36 cellular contexts compared by ENCODE assay signal in the genomic region with DNA sequence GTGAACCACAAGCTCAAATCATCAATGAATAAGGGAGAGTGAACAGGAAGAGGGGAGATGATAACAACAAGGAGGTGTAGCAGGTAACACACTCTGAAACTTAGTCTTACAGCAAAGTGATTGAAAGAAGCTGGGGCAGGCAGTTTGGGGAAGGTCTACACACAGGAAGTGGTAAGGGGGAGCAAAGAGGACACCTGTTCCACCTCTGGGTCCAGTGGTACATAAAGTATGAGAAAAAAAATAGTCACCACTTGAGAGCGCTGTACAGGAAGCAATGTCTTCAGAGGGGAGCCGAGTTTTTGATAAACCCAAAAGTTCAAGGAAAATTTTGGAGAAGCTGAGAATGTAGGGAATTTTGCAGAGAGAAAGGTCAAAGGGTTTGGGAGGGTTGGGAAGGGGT.
"Had no signal": no experiment of that assay in that cellular context is flagged by ENCODE, and none has a peak within 500 bp of the region (broad histone marks: within the 10 kb centered on the region; RNA-seq: fewer than 3 reads in every experiment).

No MANE protein-coding gene starts in this region.

- H3K27me3 Mint-ChIP-seq: activated B cell treated with CpG ODN at 0.5 μM for 24 hours; activated naive CD4-positive, alpha-beta T cell treated with anti-CD3 and anti-CD28 coated beads, Interleukin-2, amount 50 U/mL, for 24 hours; activated naive CD8-positive, alpha-beta T cell treated with anti-CD3 and anti-CD28 coated beads for 36 hours had no signal

- H3K4me3 Mint-ChIP-seq: activated B cell treated with CpG ODN at 0.5 μM for 24 hours; activated CD8-positive, alpha-beta T cell treated with anti-CD3 and anti-CD28 coated beads for 36 hours; activated naive CD4-positive, alpha-beta T cell treated with anti-CD3 and anti-CD28 coated beads for 36 hours; activated naive CD4-positive, alpha-beta T cell treated with anti-CD3 and anti-CD28 coated beads, Interleukin-2, amount 50 U/mL, for 24 hours; activated naive CD8-positive, alpha-beta T cell treated with anti-CD3 and anti-CD28 coated beads for 36 hours; activated naive CD8-positive, alpha-beta T cell treated with anti-CD3 and anti-CD28 coated beads, Interleukin-2, amount 50 U/mL, for 24 hours; activated T-cell treated with anti-CD3 and anti-CD28 coated beads, Interleukin-2, amount 50 U/mL, for 4 hours; activated T-helper 17 cell treated with anti-CD3 and anti-CD28 coated beads, Interleukin-2, amount 50 U/mL, for 72 hours; brain; T-helper 17 cell; T-helper 2 cell treated with Interferon-gamma antibody and Interleukin-4, amounts not matched to agents 5 μg/mL and 100 μg/mL, for 36 hours had no signal

- H3K4me1 ChIP-seq: adrenal gland, breast epithelium, colonic mucosa, esophagus squamous epithelium, gastroesophageal sphincter, heart right ventricle had no signal

- DNase-seq: activated B cell treated with CpG ODN at 0.5 μM for 24 hours; activated CD4-positive, alpha-beta T cell treated with anti-CD3 and anti-CD28 coated beads for 48 hours; activated CD4-positive, alpha-beta T cell treated with anti-CD3 and anti-CD28 coated beads, Interleukin-2, amount 50 U/mL, for 1 hour; activated CD4-positive, alpha-beta T cell treated with anti-CD3 and anti-CD28 coated beads, Interleukin-2, amount 50 U/mL, for 48 hours; activated CD8-positive, alpha-beta memory T cell treated with anti-CD3 and anti-CD28 coated beads for 24 hours; activated CD8-positive, alpha-beta T cell treated with anti-CD3 and anti-CD28 coated beads for 36 hours; activated effector memory CD4-positive, alpha-beta T cell treated with Interleukin-2 at 50 U/mL for 16 hours; activated gamma-delta T cell treated with Interleukin-2 at 50 U/mL for 16 hours; activated naive CD4-positive, alpha-beta T cell treated with anti-CD3 and anti-CD28 coated beads for 36 hours; activated naive CD8-positive, alpha-beta T cell treated with anti-CD3 and anti-CD28 coated beads for 36 hours; activated naive CD8-positive, alpha-beta T cell treated with anti-CD3 and anti-CD28 coated beads, Interleukin-2, amount 50 U/mL, for 24 hours; activated T-cell treated with anti-CD3 and anti-CD28 coated beads, Interleukin-2, amount 50 U/mL, for 4 hours; adrenal gland; amygdala; aorta; central memory CD4-positive, alpha-beta T cell; cerebellar nuclear complex; colonic mucosa; effector CD8-positive, alpha-beta T cell; esophagus squamous epithelium; foreskin melanocyte; heart right ventricle; T-helper 17 cell; T1000; WERI-Rb-1 had no signal

- H3K27ac ChIP-seq: adrenal gland, breast epithelium, cardiac muscle cell, colonic mucosa, epithelial cell of prostate, esophagus squamous epithelium, gastroesophageal sphincter, heart right ventricle, WERI-Rb-1 had no signal

- ATAC-seq: activated CD4-positive, CD25-positive, alpha-beta regulatory T cell treated with anti-CD3 and anti-CD28 coated beads, Interleukin-2, amount 50 U/mL, for 24 hours; activated CD8-positive, alpha-beta T cell treated with anti-CD3 and anti-CD28 coated beads for 36 hours; activated naive CD8-positive, alpha-beta T cell treated with anti-CD3 and anti-CD28 coated beads, Interleukin-2, amount 50 U/mL, for 24 hours; activated T-cell treated with anti-CD3 and anti-CD28 coated beads, Interleukin-2, amount 50 U/mL, for 4 hours; activated T-helper 17 cell treated with anti-CD3 and anti-CD28 coated beads, Interleukin-2, amount 50 U/mL, for 72 hours; gastroesophageal sphincter; heart right ventricle; T-helper 17 cell had no signal

- H3K4me3 ChIP-seq: adrenal gland, breast epithelium, cardiac muscle cell, colonic mucosa, esophagus squamous epithelium, gastroesophageal sphincter, heart right ventricle had no signal

- FAIRE-seq: endometrium, endothelial cell of umbilical vein had no signal

- H3K36me3 Mint-ChIP-seq: activated naive CD4-positive, alpha-beta T cell treated with anti-CD3 and anti-CD28 coated beads, Interleukin-2, amount 50 U/mL, for 24 hours; activated naive CD8-positive, alpha-beta T cell treated with anti-CD3 and anti-CD28 coated beads for 36 hours; brain had no signal

- H3K9me3 ChIP-seq: adrenal gland, breast epithelium, colonic mucosa, esophagus squamous epithelium, gastroesophageal sphincter, heart right ventricle had no signal

- H3K27ac Mint-ChIP-seq: activated B cell treated with CpG ODN at 0.5 μM for 24 hours; activated CD8-positive, alpha-beta T cell treated with anti-CD3 and anti-CD28 coated beads for 36 hours; activated naive CD4-positive, alpha-beta T cell treated with anti-CD3 and anti-CD28 coated beads for 36 hours; activated naive CD4-positive, alpha-beta T cell treated with anti-CD3 and anti-CD28 coated beads, Interleukin-2, amount 50 U/mL, for 24 hours; activated naive CD8-positive, alpha-beta T cell treated with anti-CD3 and anti-CD28 coated beads for 36 hours; activated naive CD8-positive, alpha-beta T cell treated with anti-CD3 and anti-CD28 coated beads, Interleukin-2, amount 50 U/mL, for 24 hours; activated T-helper 17 cell treated with anti-CD3 and anti-CD28 coated beads, Interleukin-2, amount 50 U/mL, for 72 hours; brain; T-helper 17 cell; T-helper 2 cell treated with Interferon-gamma antibody and Interleukin-4, amounts not matched to agents 5 μg/mL and 100 μg/mL, for 36 hours had no signal

- H3K4me1 Mint-ChIP-seq: activated B cell treated with CpG ODN at 0.5 μM for 24 hours; activated naive CD4-positive, alpha-beta T cell treated with anti-CD3 and anti-CD28 coated beads, Interleukin-2, amount 50 U/mL, for 24 hours; activated naive CD8-positive, alpha-beta T cell treated with anti-CD3 and anti-CD28 coated beads for 36 hours; activated naive CD8-positive, alpha-beta T cell treated with anti-CD3 and anti-CD28 coated beads, Interleukin-2, amount 50 U/mL, for 24 hours; activated T-helper 17 cell treated with anti-CD3 and anti-CD28 coated beads, Interleukin-2, amount 50 U/mL, for 72 hours; brain; T-helper 17 cell had no signal

- H3K36me3 ChIP-seq: adrenal gland, breast epithelium, cardiac muscle cell, colonic mucosa, esophagus squamous epithelium, gastroesophageal sphincter, heart right ventricle, WERI-Rb-1 had no signal

- H3K9me3 Mint-ChIP-seq: activated B cell treated with CpG ODN at 0.5 μM for 24 hours; activated CD8-positive, alpha-beta T cell treated with anti-CD3 and anti-CD28 coated beads for 36 hours; activated naive CD4-positive, alpha-beta T cell treated with anti-CD3 and anti-CD28 coated beads for 36 hours; activated naive CD4-positive, alpha-beta T cell treated with anti-CD3 and anti-CD28 coated beads, Interleukin-2, amount 50 U/mL, for 24 hours; activated naive CD8-positive, alpha-beta T cell treated with anti-CD3 and anti-CD28 coated beads for 36 hours; activated naive CD8-positive, alpha-beta T cell treated with anti-CD3 and anti-CD28 coated beads, Interleukin-2, amount 50 U/mL, for 24 hours; activated T-cell treated with anti-CD3 and anti-CD28 coated beads, Interleukin-2, amount 50 U/mL, for 4 hours; activated T-helper 17 cell treated with anti-CD3 and anti-CD28 coated beads, Interleukin-2, amount 50 U/mL, for 72 hours; brain; T-helper 2 cell treated with Interferon-gamma antibody and Interleukin-4, amounts not matched to agents 5 μg/mL and 100 μg/mL, for 36 hours had no signal

- H3K27me3 ChIP-seq: cardiac muscle cell, colonic mucosa, esophagus squamous epithelium, gastroesophageal sphincter had no signal
